1 cellular context compared by ENCODE assay signal in the genomic region with DNA sequence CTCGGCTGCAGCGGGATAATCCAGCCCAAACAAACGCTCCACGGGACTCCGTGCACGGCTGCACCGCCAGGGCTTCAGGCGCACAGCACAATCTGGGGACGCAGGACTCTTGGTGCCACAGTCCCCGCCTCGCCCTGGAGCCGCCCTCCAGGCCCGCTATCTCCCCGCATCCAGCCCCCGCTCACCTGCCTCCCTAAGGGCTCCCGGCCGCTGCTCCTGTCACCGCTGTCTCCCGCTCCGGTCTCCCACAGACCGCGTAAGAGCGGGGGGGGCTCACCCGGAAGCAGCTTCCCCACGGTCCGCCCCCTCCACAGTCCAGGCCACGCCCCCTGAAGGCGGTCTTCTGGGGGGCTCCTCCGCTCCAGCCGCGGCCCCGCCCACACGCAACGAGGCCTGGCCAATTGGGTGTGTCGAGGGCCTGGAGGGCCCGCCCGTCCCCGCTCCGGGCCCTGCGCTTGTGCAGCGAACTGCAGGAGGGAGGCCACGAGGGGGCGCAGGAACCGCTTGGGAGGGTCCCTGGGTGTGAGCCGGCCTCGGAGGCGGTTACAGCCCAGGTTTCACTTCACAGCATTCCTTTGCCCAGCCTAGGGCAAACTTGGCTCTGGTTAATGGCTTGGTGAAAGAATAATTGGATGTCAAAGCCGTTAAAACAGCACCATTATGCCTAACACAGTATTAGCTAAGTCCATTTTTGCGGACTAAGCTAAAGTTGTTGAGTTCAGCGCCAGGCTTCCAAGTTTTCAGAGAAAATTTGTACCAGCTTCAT.
TF ChIP-seq lines count a peak whose summit lies in the region.

A gene (minus strand): TSS at position 258 of the 766 bp plus-strand sequence. CDS start 7,725 bp downstream, outside the sequence.

TF ChIP-seq in GM12878, 131 proteins besides CTCF, POLR2A, EP300 and RAD21 (continued from another document and continues in another):
- TF ChIP-seq STAT3 (IDR thresholded peaks at IDR 0.05; ENCODE audit: low read depth, low read length) (no peak), JUND (IDR thresholded peaks at IDR 0.05; ENCODE audit: low read depth, low read length) (no peak), MXI1 (IDR thresholded peaks at IDR 0.05; ENCODE audit: low read depth, low read length) (0 out of 2 replicates have a peak, but pooled peaks have one; percentile 18), KDM1A (IDR thresholded peaks at IDR 0.05; ENCODE audit: borderline replicate concordance) (no peak), NFXL1 (IDR thresholded peaks at IDR 0.05; ENCODE audit: borderline replicate concordance) (no peak), IKZF2 (IDR thresholded peaks at IDR 0.05) (peak; percentile 18 to 60), WRNIP1 (IDR thresholded peaks at IDR 0.05; ENCODE audit: borderline replicate concordance, low read depth, low read length) (no peak), BRCA1 (IDR thresholded peaks at IDR 0.05; ENCODE audit: low read depth, low read length) (no peak), PML (IDR thresholded peaks at IDR 0.05; ENCODE audit: low read length) (no peak), GATAD2B (conservative IDR thresholded peaks at IDR 0.05; ENCODE audit: low read depth) (peak; percentile 85), CHD4 (IDR thresholded peaks at IDR 0.05) (no peak), ASH2L (IDR thresholded peaks at IDR 0.05; ENCODE audit: borderline replicate concordance, low read depth) (no peak), RFX5 (IDR thresholded peaks at IDR 0.05; ENCODE audit: low read depth, low read length) (no peak), LARP7 (IDR thresholded peaks at IDR 0.05) (peak; percentile 54; the same call in 1 of the 2 replicates), BACH1 (IDR thresholded peaks at IDR 0.05; ENCODE audit: borderline replicate concordance) (peak; percentile 63), TCF3 (IDR thresholded peaks at IDR 0.05; ENCODE audit: borderline replicate concordance, insufficient read depth, low read depth, low read length) (no peak), ZNF274 (IDR thresholded peaks at IDR 0.05; ENCODE audit: insufficient read depth, insufficient read length) (no peak), SMC3 (IDR thresholded peaks at IDR 0.05; ENCODE audit: borderline replicate concordance, low read length) (peak; percentile 84), TBL1XR1 (IDR thresholded peaks at IDR 0.05; ENCODE audit: low read depth, low read length) (0 out of 2 replicates have a peak, but pooled peaks have one; percentile 28), BCL11A (IDR thresholded peaks at IDR 0.05; ENCODE audit: low read depth, low read length) (no peak), SREBF1 (IDR thresholded peaks at IDR 0.05; ENCODE audit: low read length) (no peak), FOXM1 (IDR thresholded peaks at IDR 0.05; ENCODE audit: low read depth, low read length) (no peak), KLF5 (IDR thresholded peaks at IDR 0.05; ENCODE audit: partially characterized antibody) (peak; percentile 41), ETV6 (conservative IDR thresholded peaks at IDR 0.05 in 1 of 2, IDR thresholded peaks at IDR 0.05 in 1 of 2; ENCODE audit: borderline replicate concordance in 1 of 2, low read depth in 1 of 2) (no peak), CBX3 (IDR thresholded peaks at IDR 0.05; ENCODE audit: borderline replicate concordance, low read depth) (no peak), RUNX3 (IDR thresholded peaks at IDR 0.05; ENCODE audit: low read length) (peak; percentile 64), POLR2AphosphoS2 (IDR thresholded peaks at IDR 0.05; ENCODE audit: low read depth, low read length) (no peak), CBFB (IDR thresholded peaks at IDR 0.05; ENCODE audit: low read depth) (no peak), SIN3A (IDR thresholded peaks at IDR 0.05; ENCODE audit: low read depth, low read length) (peak; percentile 64; the same call in 1 of the 2 replicates)
- TF ChIP-seq, protein P1, sequence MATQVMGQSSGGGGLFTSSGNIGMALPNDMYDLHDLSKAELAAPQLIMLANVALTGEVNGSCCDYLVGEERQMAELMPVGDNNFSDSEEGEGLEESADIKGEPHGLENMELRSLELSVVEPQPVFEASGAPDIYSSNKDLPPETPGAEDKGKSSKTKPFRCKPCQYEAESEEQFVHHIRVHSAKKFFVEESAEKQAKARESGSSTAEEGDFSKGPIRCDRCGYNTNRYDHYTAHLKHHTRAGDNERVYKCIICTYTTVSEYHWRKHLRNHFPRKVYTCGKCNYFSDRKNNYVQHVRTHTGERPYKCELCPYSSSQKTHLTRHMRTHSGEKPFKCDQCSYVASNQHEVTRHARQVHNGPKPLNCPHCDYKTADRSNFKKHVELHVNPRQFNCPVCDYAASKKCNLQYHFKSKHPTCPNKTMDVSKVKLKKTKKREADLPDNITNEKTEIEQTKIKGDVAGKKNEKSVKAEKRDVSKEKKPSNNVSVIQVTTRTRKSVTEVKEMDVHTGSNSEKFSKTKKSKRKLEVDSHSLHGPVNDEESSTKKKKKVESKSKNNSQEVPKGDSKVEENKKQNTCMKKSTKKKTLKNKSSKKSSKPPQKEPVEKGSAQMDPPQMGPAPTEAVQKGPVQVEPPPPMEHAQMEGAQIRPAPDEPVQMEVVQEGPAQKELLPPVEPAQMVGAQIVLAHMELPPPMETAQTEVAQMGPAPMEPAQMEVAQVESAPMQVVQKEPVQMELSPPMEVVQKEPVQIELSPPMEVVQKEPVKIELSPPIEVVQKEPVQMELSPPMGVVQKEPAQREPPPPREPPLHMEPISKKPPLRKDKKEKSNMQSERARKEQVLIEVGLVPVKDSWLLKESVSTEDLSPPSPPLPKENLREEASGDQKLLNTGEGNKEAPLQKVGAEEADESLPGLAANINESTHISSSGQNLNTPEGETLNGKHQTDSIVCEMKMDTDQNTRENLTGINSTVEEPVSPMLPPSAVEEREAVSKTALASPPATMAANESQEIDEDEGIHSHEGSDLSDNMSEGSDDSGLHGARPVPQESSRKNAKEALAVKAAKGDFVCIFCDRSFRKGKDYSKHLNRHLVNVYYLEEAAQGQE (IDR thresholded peaks at IDR 0.05; ENCODE audit: low read depth, low read length), result no peak
- TF ChIP-seq, protein P2, sequence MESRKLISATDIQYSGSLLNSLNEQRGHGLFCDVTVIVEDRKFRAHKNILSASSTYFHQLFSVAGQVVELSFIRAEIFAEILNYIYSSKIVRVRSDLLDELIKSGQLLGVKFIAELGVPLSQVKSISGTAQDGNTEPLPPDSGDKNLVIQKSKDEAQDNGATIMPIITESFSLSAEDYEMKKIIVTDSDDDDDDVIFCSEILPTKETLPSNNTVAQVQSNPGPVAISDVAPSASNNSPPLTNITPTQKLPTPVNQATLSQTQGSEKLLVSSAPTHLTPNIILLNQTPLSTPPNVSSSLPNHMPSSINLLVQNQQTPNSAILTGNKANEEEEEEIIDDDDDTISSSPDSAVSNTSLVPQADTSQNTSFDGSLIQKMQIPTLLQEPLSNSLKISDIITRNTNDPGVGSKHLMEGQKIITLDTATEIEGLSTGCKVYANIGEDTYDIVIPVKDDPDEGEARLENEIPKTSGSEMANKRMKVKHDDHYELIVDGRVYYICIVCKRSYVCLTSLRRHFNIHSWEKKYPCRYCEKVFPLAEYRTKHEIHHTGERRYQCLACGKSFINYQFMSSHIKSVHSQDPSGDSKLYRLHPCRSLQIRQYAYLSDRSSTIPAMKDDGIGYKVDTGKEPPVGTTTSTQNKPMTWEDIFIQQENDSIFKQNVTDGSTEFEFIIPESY (IDR thresholded peaks at IDR 0.05), result no peak
- TF ChIP-seq, protein P3, sequence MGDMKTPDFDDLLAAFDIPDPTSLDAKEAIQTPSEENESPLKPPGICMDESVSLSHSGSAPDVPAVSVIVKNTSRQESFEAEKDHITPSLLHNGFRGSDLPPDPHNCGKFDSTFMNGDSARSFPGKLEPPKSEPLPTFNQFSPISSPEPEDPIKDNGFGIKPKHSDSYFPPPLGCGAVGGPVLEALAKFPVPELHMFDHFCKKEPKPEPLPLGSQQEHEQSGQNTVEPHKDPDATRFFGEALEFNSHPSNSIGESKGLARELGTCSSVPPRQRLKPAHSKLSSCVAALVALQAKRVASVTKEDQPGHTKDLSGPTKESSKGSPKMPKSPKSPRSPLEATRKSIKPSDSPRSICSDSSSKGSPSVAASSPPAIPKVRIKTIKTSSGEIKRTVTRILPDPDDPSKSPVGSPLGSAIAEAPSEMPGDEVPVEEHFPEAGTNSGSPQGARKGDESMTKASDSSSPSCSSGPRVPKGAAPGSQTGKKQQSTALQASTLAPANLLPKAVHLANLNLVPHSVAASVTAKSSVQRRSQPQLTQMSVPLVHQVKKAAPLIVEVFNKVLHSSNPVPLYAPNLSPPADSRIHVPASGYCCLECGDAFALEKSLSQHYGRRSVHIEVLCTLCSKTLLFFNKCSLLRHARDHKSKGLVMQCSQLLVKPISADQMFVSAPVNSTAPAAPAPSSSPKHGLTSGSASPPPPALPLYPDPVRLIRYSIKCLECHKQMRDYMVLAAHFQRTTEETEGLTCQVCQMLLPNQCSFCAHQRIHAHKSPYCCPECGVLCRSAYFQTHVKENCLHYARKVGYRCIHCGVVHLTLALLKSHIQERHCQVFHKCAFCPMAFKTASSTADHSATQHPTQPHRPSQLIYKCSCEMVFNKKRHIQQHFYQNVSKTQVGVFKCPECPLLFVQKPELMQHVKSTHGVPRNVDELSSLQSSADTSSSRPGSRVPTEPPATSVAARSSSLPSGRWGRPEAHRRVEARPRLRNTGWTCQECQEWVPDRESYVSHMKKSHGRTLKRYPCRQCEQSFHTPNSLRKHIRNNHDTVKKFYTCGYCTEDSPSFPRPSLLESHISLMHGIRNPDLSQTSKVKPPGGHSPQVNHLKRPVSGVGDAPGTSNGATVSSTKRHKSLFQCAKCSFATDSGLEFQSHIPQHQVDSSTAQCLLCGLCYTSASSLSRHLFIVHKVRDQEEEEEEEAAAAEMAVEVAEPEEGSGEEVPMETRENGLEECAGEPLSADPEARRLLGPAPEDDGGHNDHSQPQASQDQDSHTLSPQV (IDR thresholded peaks at IDR 0.05), result no peak
- TF ChIP-seq, protein P4, sequence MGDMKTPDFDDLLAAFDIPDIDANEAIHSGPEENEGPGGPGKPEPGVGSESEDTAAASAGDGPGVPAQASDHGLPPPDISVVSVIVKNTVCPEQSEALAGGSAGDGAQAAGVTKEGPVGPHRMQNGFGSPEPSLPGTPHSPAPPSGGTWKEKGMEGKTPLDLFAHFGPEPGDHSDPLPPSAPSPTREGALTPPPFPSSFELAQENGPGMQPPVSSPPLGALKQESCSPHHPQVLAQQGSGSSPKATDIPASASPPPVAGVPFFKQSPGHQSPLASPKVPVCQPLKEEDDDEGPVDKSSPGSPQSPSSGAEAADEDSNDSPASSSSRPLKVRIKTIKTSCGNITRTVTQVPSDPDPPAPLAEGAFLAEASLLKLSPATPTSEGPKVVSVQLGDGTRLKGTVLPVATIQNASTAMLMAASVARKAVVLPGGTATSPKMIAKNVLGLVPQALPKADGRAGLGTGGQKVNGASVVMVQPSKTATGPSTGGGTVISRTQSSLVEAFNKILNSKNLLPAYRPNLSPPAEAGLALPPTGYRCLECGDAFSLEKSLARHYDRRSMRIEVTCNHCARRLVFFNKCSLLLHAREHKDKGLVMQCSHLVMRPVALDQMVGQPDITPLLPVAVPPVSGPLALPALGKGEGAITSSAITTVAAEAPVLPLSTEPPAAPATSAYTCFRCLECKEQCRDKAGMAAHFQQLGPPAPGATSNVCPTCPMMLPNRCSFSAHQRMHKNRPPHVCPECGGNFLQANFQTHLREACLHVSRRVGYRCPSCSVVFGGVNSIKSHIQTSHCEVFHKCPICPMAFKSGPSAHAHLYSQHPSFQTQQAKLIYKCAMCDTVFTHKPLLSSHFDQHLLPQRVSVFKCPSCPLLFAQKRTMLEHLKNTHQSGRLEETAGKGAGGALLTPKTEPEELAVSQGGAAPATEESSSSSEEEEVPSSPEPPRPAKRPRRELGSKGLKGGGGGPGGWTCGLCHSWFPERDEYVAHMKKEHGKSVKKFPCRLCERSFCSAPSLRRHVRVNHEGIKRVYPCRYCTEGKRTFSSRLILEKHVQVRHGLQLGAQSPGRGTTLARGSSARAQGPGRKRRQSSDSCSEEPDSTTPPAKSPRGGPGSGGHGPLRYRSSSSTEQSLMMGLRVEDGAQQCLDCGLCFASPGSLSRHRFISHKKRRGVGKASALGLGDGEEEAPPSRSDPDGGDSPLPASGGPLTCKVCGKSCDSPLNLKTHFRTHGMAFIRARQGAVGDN (IDR thresholded peaks at IDR 0.05), result no peak
- TF ChIP-seq, protein P5, sequence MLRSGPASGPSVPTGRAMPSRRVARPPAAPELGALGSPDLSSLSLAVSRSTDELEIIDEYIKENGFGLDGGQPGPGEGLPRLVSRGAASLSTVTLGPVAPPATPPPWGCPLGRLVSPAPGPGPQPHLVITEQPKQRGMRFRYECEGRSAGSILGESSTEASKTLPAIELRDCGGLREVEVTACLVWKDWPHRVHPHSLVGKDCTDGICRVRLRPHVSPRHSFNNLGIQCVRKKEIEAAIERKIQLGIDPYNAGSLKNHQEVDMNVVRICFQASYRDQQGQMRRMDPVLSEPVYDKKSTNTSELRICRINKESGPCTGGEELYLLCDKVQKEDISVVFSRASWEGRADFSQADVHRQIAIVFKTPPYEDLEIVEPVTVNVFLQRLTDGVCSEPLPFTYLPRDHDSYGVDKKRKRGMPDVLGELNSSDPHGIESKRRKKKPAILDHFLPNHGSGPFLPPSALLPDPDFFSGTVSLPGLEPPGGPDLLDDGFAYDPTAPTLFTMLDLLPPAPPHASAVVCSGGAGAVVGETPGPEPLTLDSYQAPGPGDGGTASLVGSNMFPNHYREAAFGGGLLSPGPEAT (IDR thresholded peaks at IDR 0.05; ENCODE audit: low read depth), result peak; percentile 49; the same call in 1 of the 2 replicates
- TF ChIP-seq, protein P6, sequence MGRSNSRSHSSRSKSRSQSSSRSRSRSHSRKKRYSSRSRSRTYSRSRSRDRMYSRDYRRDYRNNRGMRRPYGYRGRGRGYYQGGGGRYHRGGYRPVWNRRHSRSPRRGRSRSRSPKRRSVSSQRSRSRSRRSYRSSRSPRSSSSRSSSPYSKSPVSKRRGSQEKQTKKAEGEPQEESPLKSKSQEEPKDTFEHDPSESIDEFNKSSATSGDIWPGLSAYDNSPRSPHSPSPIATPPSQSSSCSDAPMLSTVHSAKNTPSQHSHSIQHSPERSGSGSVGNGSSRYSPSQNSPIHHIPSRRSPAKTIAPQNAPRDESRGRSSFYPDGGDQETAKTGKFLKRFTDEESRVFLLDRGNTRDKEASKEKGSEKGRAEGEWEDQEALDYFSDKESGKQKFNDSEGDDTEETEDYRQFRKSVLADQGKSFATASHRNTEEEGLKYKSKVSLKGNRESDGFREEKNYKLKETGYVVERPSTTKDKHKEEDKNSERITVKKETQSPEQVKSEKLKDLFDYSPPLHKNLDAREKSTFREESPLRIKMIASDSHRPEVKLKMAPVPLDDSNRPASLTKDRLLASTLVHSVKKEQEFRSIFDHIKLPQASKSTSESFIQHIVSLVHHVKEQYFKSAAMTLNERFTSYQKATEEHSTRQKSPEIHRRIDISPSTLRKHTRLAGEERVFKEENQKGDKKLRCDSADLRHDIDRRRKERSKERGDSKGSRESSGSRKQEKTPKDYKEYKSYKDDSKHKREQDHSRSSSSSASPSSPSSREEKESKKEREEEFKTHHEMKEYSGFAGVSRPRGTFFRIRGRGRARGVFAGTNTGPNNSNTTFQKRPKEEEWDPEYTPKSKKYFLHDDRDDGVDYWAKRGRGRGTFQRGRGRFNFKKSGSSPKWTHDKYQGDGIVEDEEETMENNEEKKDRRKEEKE (IDR thresholded peaks at IDR 0.05), result no peak
- TF ChIP-seq, protein P7, sequence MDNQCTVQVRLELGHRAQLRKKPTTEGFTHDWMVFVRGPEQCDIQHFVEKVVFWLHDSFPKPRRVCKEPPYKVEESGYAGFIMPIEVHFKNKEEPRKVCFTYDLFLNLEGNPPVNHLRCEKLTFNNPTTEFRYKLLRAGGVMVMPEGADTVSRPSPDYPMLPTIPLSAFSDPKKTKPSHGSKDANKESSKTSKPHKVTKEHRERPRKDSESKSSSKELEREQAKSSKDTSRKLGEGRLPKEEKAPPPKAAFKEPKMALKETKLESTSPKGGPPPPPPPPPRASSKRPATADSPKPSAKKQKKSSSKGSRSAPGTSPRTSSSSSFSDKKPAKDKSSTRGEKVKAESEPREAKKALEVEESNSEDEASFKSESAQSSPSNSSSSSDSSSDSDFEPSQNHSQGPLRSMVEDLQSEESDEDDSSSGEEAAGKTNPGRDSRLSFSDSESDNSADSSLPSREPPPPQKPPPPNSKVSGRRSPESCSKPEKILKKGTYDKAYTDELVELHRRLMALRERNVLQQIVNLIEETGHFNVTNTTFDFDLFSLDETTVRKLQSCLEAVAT (IDR thresholded peaks at IDR 0.05), result no peak
